8 cellular contexts compared by ENCODE assay signal in the genomic region with DNA sequence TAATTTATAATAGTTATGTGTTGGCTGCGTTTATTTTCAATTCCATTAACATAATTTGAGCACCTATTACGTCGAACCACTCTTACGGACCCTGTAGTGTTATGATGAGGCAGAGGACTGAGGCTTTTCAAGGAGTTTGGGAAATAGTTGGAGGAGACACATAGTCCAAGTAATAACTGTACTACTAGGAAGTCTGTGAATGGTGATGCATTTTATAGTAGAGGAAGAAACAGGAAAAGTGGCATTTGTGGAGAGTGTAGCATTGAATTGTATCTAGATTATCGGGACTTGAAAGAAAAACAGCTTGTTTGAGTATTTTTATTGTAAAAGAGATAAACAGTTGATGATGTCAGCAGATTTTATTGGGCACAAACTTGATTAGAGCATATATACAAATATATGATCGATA. TPM values are rescaled to one million over a fixed set of nuclear protein-coding genes. Genes with fewer than 3 reads are reported as not detected.
DNase-seq lines count a peak whose midpoint lies in the region; ATAC-seq, FAIRE-seq and TF ChIP-seq lines count a peak whose summit lies in the region.

No MANE protein-coding gene starts in this region.

- H4K20me1 ChIP-seq in keratinocyte (ENCODE audit: control insufficient read depth, extremely low read depth, insufficient read depth, low read length) = no peaks in the 10 kb centered on the region

- no peak for TF ChIP-seq POLR2A in transverse colon (IDR thresholded peaks at IDR 0.05)

- H3K9ac ChIP-seq in keratinocyte (ENCODE audit: control insufficient read depth, extremely low read depth, insufficient read depth, low read length) = peak overlapping the region; percentile 90

- DNase-seq in activated T-cell treated with anti-CD3 and anti-CD28 coated beads, Interleukin-2, amount 50 U/mL, for 4 hours = no peak
- no peak for DNase-seq in activated T-cell treated with anti-CD3 and anti-CD28 coated beads, Interleukin-2, amount 50 U/mL, for 48 hours
- no peak for DNase-seq in activated CD8-positive, alpha-beta T cell treated with anti-CD3 and anti-CD28 coated beads, Interleukin-2, amount 10 ng/mL, durations not matched to agents 7 days and 5 days
- DNase-seq in keratinocyte (ENCODE audit: low read depth, low spot score) (no peak), transverse colon (no peak), NCI-H1694 (lab: John Stamatoyannopoulos, UW) (no peak)

- TF ChIP-seq CTCF in keratinocyte (optimal IDR thresholded peaks at IDR 0.05 in 1 of 3, IDR thresholded peaks at IDR 0.05 in 1 of 3, conservative IDR thresholded peaks at IDR 0.05 in 1 of 3; ENCODE audit: extremely low read depth in 1 of 3, insufficient read depth in 2 of 3, low read length in 3 of 3) (no peak), transverse colon (IDR thresholded peaks at IDR 0.05) (no peak)

- no peaks in the 10 kb centered on the region for H3K36me3 Mint-ChIP-seq in activated T-cell treated with anti-CD3 and anti-CD28 coated beads, Interleukin-2, amount 50 U/mL, for 4 hours (ENCODE audit: insufficient read depth)
- H3K36me3 Mint-ChIP-seq in activated CD8-positive, alpha-beta T cell treated with anti-CD3 and anti-CD28 coated beads, Interleukin-2, amount 10 ng/mL, durations not matched to agents 7 days and 5 days (ENCODE audit: low read depth) = peaks cover 35% of the 10 kb centered on the region

- no peak for ATAC-seq in activated T-cell treated with anti-CD3 and anti-CD28 coated beads, Interleukin-2, amount 50 U/mL, for 4 hours
- no peak for ATAC-seq in activated CD8-positive, alpha-beta T cell treated with anti-CD3 and anti-CD28 coated beads, Interleukin-2, amount 10 ng/mL, durations not matched to agents 7 days and 5 days
- ATAC-seq in HG03521 (IDR thresholded peaks at IDR 0.05; ENCODE audit: unreplicated experiment) = no peak
- ATAC-seq in GM19324 (IDR thresholded peaks at IDR 0.05; ENCODE audit: low FRiP score, unreplicated experiment) = no peak

- H3K4me3 ChIP-seq in keratinocyte (ENCODE audit: control insufficient read depth in 2 of 3, extremely low read depth in 1 of 3, insufficient read depth in 2 of 3, low read depth in 1 of 3, low read length in 3 of 3) = peak overlapping the region; percentile 57 to 96 (median 94)
- H3K4me3 ChIP-seq in transverse colon = peak overlapping the region in 3 of 4 donors; percentile 76 to 96 (median 90)

- H3K4me3 Mint-ChIP-seq in activated T-cell treated with anti-CD3 and anti-CD28 coated beads, Interleukin-2, amount 50 U/mL, for 4 hours = peak overlapping the region; percentile 91
- peak overlapping the region; percentile 88 for H3K4me3 Mint-ChIP-seq in activated CD8-positive, alpha-beta T cell treated with anti-CD3 and anti-CD28 coated beads, Interleukin-2, amount 10 ng/mL, durations not matched to agents 7 days and 5 days

- H3K9me3 ChIP-seq in keratinocyte (ENCODE audit: control insufficient read depth, low read depth, low read length) (no peaks in the 10 kb centered on the region), transverse colon (no peaks in the 10 kb centered on the region)

- no peaks in the 10 kb centered on the region for H3K27me3 Mint-ChIP-seq in activated T-cell treated with anti-CD3 and anti-CD28 coated beads, Interleukin-2, amount 50 U/mL, for 4 hours (ENCODE audit: low read depth)
- H3K27me3 Mint-ChIP-seq in activated CD8-positive, alpha-beta T cell treated with anti-CD3 and anti-CD28 coated beads, Interleukin-2, amount 10 ng/mL, durations not matched to agents 7 days and 5 days (ENCODE audit: low read depth) = no peaks in the 10 kb centered on the region

- 4 to 5% methylated on average over 6 of the region's 6 CpGs for WGBS in transverse colon (ENCODE audit: low coverage in 1 of 2), 2 donors

- H3K27ac ChIP-seq in keratinocyte (ENCODE audit: control insufficient read depth, insufficient read depth, low read length) (peak overlapping the region; percentile 74), transverse colon (peak overlapping the region; percentile 98 to 100 (median 99))

- no peak for TF ChIP-seq EP300 in transverse colon (IDR thresholded peaks at IDR 0.05; ENCODE audit: low read depth)

- H3K27ac Mint-ChIP-seq in activated CD8-positive, alpha-beta T cell treated with anti-CD3 and anti-CD28 coated beads, Interleukin-2, amount 10 ng/mL, durations not matched to agents 7 days and 5 days = peak overlapping the region; percentile 94

- POLR2A ChIA-PET in activated CD8-positive, alpha-beta T cell treated with anti-CD3 and anti-CD28 coated beads, Interleukin-2, amount 10 ng/mL, durations not matched to agents 7 days and 5 days (lab: Charles Lee) = interaction anchor here (1.0 to 4.1 kb wide), 3 partner anchors 17 to 26 kb away, joined by 3 to 23 read pairs (median 8); no protein-coding TSS in a partner anchor

- no peaks in the 10 kb centered on the region for H3K27me3 ChIP-seq in keratinocyte (ENCODE audit: control insufficient read depth, extremely low read depth, insufficient read depth, low read length)
- no peaks in the 10 kb centered on the region for H3K27me3 ChIP-seq in transverse colon

- in situ Hi-C loops in transverse colon (cut with MboI; ENCODE audit: low pct_ligation_motif_present in 1 of 4, low pct_unique_long_range_greater_than_20kb in 1 of 4, low sequenced_read_pairs in 3 of 4) = loop anchor here in 1 of 4 donors (25.0 kb wide), 1 partner anchor 150 kb away; a partner anchor contains a TSS

- no peaks in the 10 kb centered on the region for H3K9me3 Mint-ChIP-seq in activated T-cell treated with anti-CD3 and anti-CD28 coated beads, Interleukin-2, amount 50 U/mL, for 4 hours
- H3K9me3 Mint-ChIP-seq in activated CD8-positive, alpha-beta T cell treated with anti-CD3 and anti-CD28 coated beads, Interleukin-2, amount 10 ng/mL, durations not matched to agents 7 days and 5 days (ENCODE audit: insufficient read depth) = no peaks in the 10 kb centered on the region

- no peaks in the 10 kb centered on the region for H3K9me1 ChIP-seq in keratinocyte (ENCODE audit: control insufficient read depth, extremely low read depth, insufficient read depth, low read length)

- peak overlapping the region; percentile 94 for H3K4me2 ChIP-seq in keratinocyte (ENCODE audit: control insufficient read depth, extremely low read depth, insufficient read depth, low read depth, low read length)

- intact Hi-C loops in transverse colon (cut with DNase I; ENCODE audit: low total_unique reads) = loop anchor here (10.0 kb wide), 1 partner anchor 148 kb away; a partner anchor contains a TSS

- peak overlapping the region; percentile 62 for H2AFZ ChIP-seq in keratinocyte (ENCODE audit: control insufficient read depth, low read length)

- dilution Hi-C loops in keratinocyte (cut with MboI; ENCODE audit: extremely low pct_ligation_motif_present, low sequenced_read_pairs) = no loop called here

- H3K79me2 ChIP-seq in keratinocyte (ENCODE audit: control insufficient read depth, insufficient read depth, low read length) = peaks cover 54% of the 10 kb centered on the region

- peaks cover 67% of the 10 kb centered on the region for H3K4me1 Mint-ChIP-seq in activated T-cell treated with anti-CD3 and anti-CD28 coated beads, Interleukin-2, amount 50 U/mL, for 4 hours (ENCODE audit: low read depth)
- H3K4me1 Mint-ChIP-seq in activated CD8-positive, alpha-beta T cell treated with anti-CD3 and anti-CD28 coated beads, Interleukin-2, amount 10 ng/mL, durations not matched to agents 7 days and 5 days (ENCODE audit: low read depth) = peaks cover 55% of the 10 kb centered on the region

- no peak for FAIRE-seq in keratinocyte (lab: Jason Lieb, UNC)

- H3K36me3 ChIP-seq in keratinocyte (ENCODE audit: control insufficient read depth in 2 of 2, extremely low read depth in 1 of 2, insufficient read depth in 2 of 2, low read length in 2 of 2) = no peaks in the 10 kb centered on the region
- H3K36me3 ChIP-seq in transverse colon = no peaks in the 10 kb centered on the region

- CTCF ChIA-PET in activated CD8-positive, alpha-beta T cell treated with anti-CD3 and anti-CD28 coated beads, Interleukin-2, amount 10 ng/mL, durations not matched to agents 7 days and 5 days (lab: Charles Lee) = interaction anchor here (0.9 to 8.4 kb wide), 6 partner anchors 14 to 143 kb away, joined by 3 to 142 read pairs (median 8); no protein-coding TSS in a partner anchor

- peaks cover 41% of the 10 kb centered on the region for H3K4me1 ChIP-seq in keratinocyte (ENCODE audit: control insufficient read depth, extremely low read depth, insufficient read depth, low read length)
- peaks cover 7 to 74% (median 40%) of the 10 kb centered on the region in 4 donors for H3K4me1 ChIP-seq in transverse colon

RNA-seq across cellular contexts. Expression of a gene that starts 1.7 kb away (rescaled TPM):
- 10 to 100 TPM; 64.8 to 72.3 (median 65.3) TPM for total RNA-seq in activated T-cell treated with anti-CD3 and anti-CD28 coated beads, Interleukin-2, amount 50 U/mL, for 4 hours
- total RNA-seq in activated CD8-positive, alpha-beta T cell treated with anti-CD3 and anti-CD28 coated beads, Interleukin-2, amount 10 ng/mL, durations not matched to agents 7 days and 5 days = 100 to 1,000 TPM; 166 to 169 TPM
- 9.5 to 11.5 TPM (median 10.9 TPM) in 3 replicates for polyA plus RNA-seq in keratinocyte
- 4.6 TPM for polyA plus RNA-seq in keratinocyte (2011; ENCODE audit: low read depth)
- polyA plus RNA-seq in keratinocyte (2011; cell fraction: cytosol; rRNA removed) = 6.4 and 10.7 TPM in 2 replicates
- polyA plus RNA-seq in keratinocyte (2011; cell fraction: nucleus; rRNA removed) = 10.3 and 11.5 TPM in 2 replicates
- 5.9 and 7.9 TPM in 2 replicates for polyA plus RNA-seq in keratinocyte (2012; ENCODE audit: low replicate concordance)
- polyA minus RNA-seq in keratinocyte = 12.3 to 32.0 TPM (median 26.0 TPM) in 3 replicates
- polyA minus RNA-seq in keratinocyte (2011; cell fraction: cytosol; rRNA and poly(A)+ RNA removed) = 13.0 TPM
- polyA minus RNA-seq in keratinocyte (2011; cell fraction: nucleus; rRNA and poly(A)+ RNA removed) = 12.6 and 23.2 TPM in 2 replicates
- 100 to 1,000 TPM in 1 of 4 donors, 10 to 100 TPM in 3; 27.5 to 107 (median 41.6) TPM for total RNA-seq in transverse colon
